16 cellular contexts compared by ENCODE assay signal in the genomic region with DNA sequence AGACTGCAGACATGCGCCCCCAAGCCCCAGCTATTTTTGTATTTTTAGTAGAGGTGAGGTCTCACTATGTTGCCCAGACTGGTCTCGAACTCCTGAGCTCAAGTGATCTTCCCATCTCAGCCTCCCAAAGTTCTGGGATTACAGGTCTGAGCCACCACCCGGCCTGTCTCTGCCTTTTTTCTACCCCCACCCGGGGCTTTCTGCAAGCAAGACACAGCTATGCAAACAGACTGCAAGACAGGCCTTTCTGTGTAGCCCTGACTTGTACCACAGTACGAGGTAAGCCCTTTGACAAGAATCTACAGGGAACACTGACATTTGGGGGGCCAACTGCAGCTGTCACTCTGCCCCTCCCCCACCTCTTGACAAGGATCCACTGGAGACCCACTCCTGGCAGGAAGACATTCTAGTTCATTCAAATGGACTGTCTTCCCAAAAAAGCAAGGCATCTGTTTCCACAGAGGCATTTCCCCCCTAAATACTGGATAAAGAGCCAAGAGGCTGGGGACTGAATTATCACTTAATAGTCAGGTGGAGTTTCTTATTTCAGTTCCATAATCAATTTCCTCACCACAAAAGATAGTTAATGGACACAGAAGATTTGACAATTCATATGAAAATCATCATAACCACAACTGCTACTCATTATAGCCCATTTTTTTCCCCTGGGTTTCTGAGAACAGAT.
A peak's percentile ranks its signal among the peaks of the same experiment; 100 is the strongest.
DNase-seq lines count a peak whose midpoint lies in the region; ATAC-seq, FAIRE-seq and TF ChIP-seq lines count a peak whose summit lies in the region.
"Had no signal": no experiment of that assay in that cellular context is flagged by ENCODE, and none has a peak within 500 bp of the region (broad histone marks: within the 10 kb centered on the region; RNA-seq: fewer than 3 reads in every experiment).

No MANE protein-coding gene starts in this region.

- ATAC-seq in GM18909 (IDR thresholded peaks at IDR 0.05; ENCODE audit: poor library complexity, unreplicated experiment) (peak; percentile 25), HG03175 (IDR thresholded peaks at IDR 0.05; ENCODE audit: unreplicated experiment) (peak; percentile 34), GM12878 (peak; percentile 31), HepG2 (no peak)
- ATAC-seq: body of pancreas, gastroesophageal sphincter, left lobe of liver had no signal

- DNase-seq in GM12878 (ENCODE audit: low read depth, low spot score): no peak
- DNase-seq in HepG2 (ENCODE audit: low spot score): no peak
- no peak for DNase-seq in ovary
- no peak for DNase-seq in DMS114 treated with DMSO at 0.1 percent for 48 hours (lab: John Stamatoyannopoulos, UW; ENCODE audit: unreplicated experiment)
- DNase-seq in stimulated activated CD4-positive, alpha-beta T cell treated with anti-CD3 and anti-CD28 coated beads, Interleukin-15, amount 100 ng/mL, for 24 hours: no peak
- DNase-seq: activated naive CD4-positive, alpha-beta T cell treated with anti-CD3 and anti-CD28 coated beads, Interleukin-2, amount 50 U/mL, for 16 hours; body of pancreas; H7; NCI-H1930; NCI-H446 treated with DMSO at 0.1 percent for 48 hours; SHP77 had no signal

- in situ Hi-C loops in GM12878 (cut with MboI) (loop anchor here (5.0 to 10.0 kb wide), 2 partner anchors 118 to 765 kb away; a partner anchor contains a TSS), HepG2 (cut with HindIII; ENCODE audit: extremely low pct_ligation_motif_present, low pct_unique_long_range_greater_than_20kb) (no loop called here)

- peak overlapping the region in 9 of 11 experiments; percentile 16 to 57 (median 45); a peak in 15 of 22 replicates for H3K4me2 ChIP-seq in BLaER1 treated with 17β-estradiol and CSF1 and Interleukin-3, amounts not matched to agents 10 nM and 100 nM
- H3K4me2 ChIP-seq in GM12878 (ENCODE audit: control insufficient read depth, insufficient read depth) (peak overlapping the region; percentile 80), HepG2 (ENCODE audit: low read depth, low read length) (no peak overlapping the region)

- RAD21 ChIA-PET in GM12878 (lab: Charles Lee; ENCODE audit: unreplicated experiment): interaction anchor here (0.7 to 3.0 kb wide), 8 partner anchors 11 to 118 kb away, joined by 3 to 20 read pairs (median 6); a partner anchor contains a TSS

- no peak for TF ChIP-seq RAD21 in GM12878 (IDR thresholded peaks at IDR 0.05; ENCODE audit: insufficient read depth, low read depth, low read length)
- no peak for TF ChIP-seq RAD21 in HepG2 (CRISPR knock-in tag; IDR thresholded peaks at IDR 0.05)

- no TSS peak for BruUV-seq in GM12878 (replicated peaks; lab: Mats Ljungman, UMichigan)
- BruUV-seq in HepG2 (replicated peaks; lab: Mats Ljungman, UMichigan): no TSS peak

- 53% methylated on average over 5 of the region's 5 CpGs for WGBS in GM12878 (ENCODE audit: insufficient coverage, insufficient replicate concordance, low lambda C conversion rate, missing lambda C conversion rate)
- WGBS in HepG2 (ENCODE audit: low lambda C conversion rate): 93% methylated on average over 5 of the region's 5 CpGs
- 92 to 94% (median 92%) methylated on average over 5 of the region's 5 CpGs for WGBS in ovary, 3 donors

- TF ChIP-seq POLR2A in GM12878 (IDR thresholded peaks at IDR 0.05; ENCODE audit: low read depth, low read length): no peak
- TF ChIP-seq POLR2A in HepG2 (IDR thresholded peaks at IDR 0.05; ENCODE audit: insufficient read depth in 1 of 2, low read depth in 2 of 2, low read length in 2 of 2): no peak
- TF ChIP-seq POLR2A in ovary (IDR thresholded peaks at IDR 0.05): no peak

- no peak overlapping the region for H3K27ac ChIP-seq in BLaER1 treated with 17β-estradiol and CSF1 and Interleukin-3, amounts not matched to agents 10 nM and 100 nM
- H3K27ac ChIP-seq in GM12878 (ENCODE audit: control insufficient read depth, insufficient read depth) (peak overlapping the region; percentile 60), HepG2 (ENCODE audit: extremely low read length, insufficient read depth, low read length) (no peak overlapping the region), ovary (no peak overlapping the region)
- H3K27ac ChIP-seq: body of pancreas, gastroesophageal sphincter had no signal

- CTCF ChIA-PET in GM12878 (lab: Yijun Ruan, JAX) (interaction anchor here (0.6 to 3.2 kb wide), 7 partner anchors 10 to 661 kb away, joined by 3 to 16 read pairs (median 3); no protein-coding TSS in a partner anchor), HepG2 (lab: Yijun Ruan, JAX; ENCODE audit: low intra/inter-chr PET ratio, low total read pairs) (no interaction called here)

- H3K36me3 ChIP-seq in BLaER1 treated with 17β-estradiol and CSF1 and Interleukin-3, amounts not matched to agents 10 nM and 100 nM: no peaks in the 10 kb centered on the region
- H3K36me3 ChIP-seq in GM12878 (ENCODE audit: control insufficient read depth in 2 of 2, insufficient read depth in 2 of 2, low read length in 1 of 2) (no peaks in the 10 kb centered on the region), HepG2 (replicated peaks in 1 of 2; ENCODE audit: control insufficient read depth in 1 of 2, insufficient read depth in 2 of 2, low read length in 2 of 2) (no peaks in the 10 kb centered on the region), ovary (no peaks in the 10 kb centered on the region)
- H3K36me3 ChIP-seq: gastroesophageal sphincter had no signal

- SMC1A ChIA-PET in GM12878 (lab: Charles Lee; ENCODE audit: uncharacterized antibody, unreplicated experiment): interaction anchor here (0.6 to 17.3 kb wide), 8 partner anchors 7 to 133 kb away, joined by 3 to 192 read pairs (median 4); a partner anchor contains a TSS

- intact Hi-C loops in GM12878 (cut with micrococcal nuclease; ENCODE audit: unreplicated experiment): loop anchor here (10.0 kb wide), 1 partner anchor 465 kb away; a partner anchor contains a TSS
- intact Hi-C loops in HepG2 (cut with micrococcal nuclease; ENCODE audit: unreplicated experiment): no loop called here
- intact Hi-C loops in ovary (cut with DNase I): no loop called here

- no peaks in the 10 kb centered on the region; a peak in 1 of 22 replicates for H4K20me1 ChIP-seq in BLaER1 treated with 17β-estradiol and CSF1 and Interleukin-3, amounts not matched to agents 10 nM and 100 nM
- H4K20me1 ChIP-seq in GM12878 (ENCODE audit: control insufficient read depth, insufficient read depth) (no peaks in the 10 kb centered on the region), HepG2 (ENCODE audit: insufficient read depth, low read length) (no peaks in the 10 kb centered on the region)

- no peaks in the 10 kb centered on the region; the same call in 1 of the 2 replicates for H3K79me2 ChIP-seq in GM12878 (ENCODE audit: control insufficient read depth, insufficient read depth, low read length)
- peaks cover 3% of the 10 kb centered on the region for H3K79me2 ChIP-seq in HepG2 (ENCODE audit: insufficient read depth, low read length)

- peaks cover 15 to 47% (median 24%) of the 10 kb centered on the region in 10 experiments for H3K4me1 ChIP-seq in BLaER1 treated with 17β-estradiol and CSF1 and Interleukin-3, amounts not matched to agents 10 nM and 100 nM
- H3K4me1 ChIP-seq in GM12878 (ENCODE audit: control insufficient read depth, insufficient read depth, low read length): peaks cover 63% of the 10 kb centered on the region
- peaks cover 13% of the 10 kb centered on the region for H3K4me1 ChIP-seq in HepG2 (ENCODE audit: insufficient read depth, low read length)
- H3K4me1 ChIP-seq in ovary (ENCODE audit: insufficient read depth): peaks cover 3% of the 10 kb centered on the region

- TF ChIP-seq CTCF in GM12878 (IDR thresholded peaks at IDR 0.05 in 2 of 3, conservative IDR thresholded peaks at IDR 0.05 in 1 of 3; ENCODE audit: control insufficient read depth in 2 of 3, extremely low read depth in 1 of 3, insufficient read depth in 1 of 3, low read depth in 3 of 3, low read length in 3 of 3): no peak
- no peak for TF ChIP-seq CTCF in HepG2 (CRISPR knock-in tag; IDR thresholded peaks at IDR 0.05)
- TF ChIP-seq CTCF in ovary (IDR thresholded peaks at IDR 0.05): no peak

- no peak overlapping the region for H3K9ac ChIP-seq in BLaER1 treated with 17β-estradiol and CSF1 and Interleukin-3, amounts not matched to agents 10 nM and 100 nM
- H3K9ac ChIP-seq in GM12878 (ENCODE audit: control insufficient read depth, insufficient read depth, low read length) (no peak overlapping the region; the same call in 1 of the 2 replicates), HepG2 (ENCODE audit: insufficient read depth, low read depth, low read length) (no peak overlapping the region)

- no peak overlapping the region for H3K4me3 ChIP-seq in BLaER1 treated with 17β-estradiol and CSF1 and Interleukin-3, amounts not matched to agents 10 nM and 100 nM
- H3K4me3 ChIP-seq in GM12878: no peak overlapping the region
- H3K4me3 ChIP-seq in HepG2 (replicated peaks in 1 of 3; ENCODE audit: insufficient read depth in 1 of 3, low read depth in 2 of 3, low read length in 3 of 3): no peak overlapping the region
- no peak overlapping the region for H3K4me3 ChIP-seq in ovary
- H3K4me3 ChIP-seq: body of pancreas, gastroesophageal sphincter had no signal

- H2AFZ ChIP-seq in GM12878 (ENCODE audit: control insufficient read depth, low read depth, low read length): no peak overlapping the region
- no peak overlapping the region for H2AFZ ChIP-seq in HepG2 (ENCODE audit: low read length)

- no peaks in the 10 kb centered on the region for H3K9me3 ChIP-seq in BLaER1 treated with 17β-estradiol and CSF1 and Interleukin-3, amounts not matched to agents 10 nM and 100 nM (replicated peaks in 1 of 11)
- H3K9me3 ChIP-seq in GM12878 (replicated peaks; ENCODE audit: control insufficient read depth, insufficient read depth, low read length): no peaks in the 10 kb centered on the region
- no peaks in the 10 kb centered on the region for H3K9me3 ChIP-seq in HepG2 (ENCODE audit: low read length)
- no peaks in the 10 kb centered on the region for H3K9me3 ChIP-seq in ovary
- H3K9me3 ChIP-seq: body of pancreas, gastroesophageal sphincter had no signal

- FAIRE-seq in GM12878 (lab: Jason Lieb, UNC): no peak
- FAIRE-seq in HepG2 (lab: Jason Lieb, UNC): no peak

- TF ChIP-seq EP300 in GM12878 (IDR thresholded peaks at IDR 0.05; ENCODE audit: borderline replicate concordance in 1 of 2, control insufficient read depth in 1 of 2, low read depth in 2 of 2, low read length in 2 of 2): 0 out of 4 replicates have a peak, but pooled peaks have one; percentile 52 to 63
- no peak for TF ChIP-seq EP300 in HepG2 (IDR thresholded peaks at IDR 0.05; ENCODE audit: low read depth in 2 of 2, low read length in 2 of 2)
- TF ChIP-seq EP300 in HepG2 (CRISPR knock-in tag; IDR thresholded peaks at IDR 0.05; ENCODE audit: borderline replicate concordance): no peak
- no peak for TF ChIP-seq EP300 in ovary (IDR thresholded peaks at IDR 0.05)

- H3K27me3 ChIP-seq in BLaER1 treated with 17β-estradiol and CSF1 and Interleukin-3, amounts not matched to agents 10 nM and 100 nM: no peaks in the 10 kb centered on the region
- H3K27me3 ChIP-seq in GM12878 (replicated peaks in 1 of 2; ENCODE audit: control insufficient read depth in 2 of 2, insufficient read depth in 2 of 2, low read length in 1 of 2) (no peaks in the 10 kb centered on the region), HepG2 (ENCODE audit: control insufficient read depth in 1 of 2, insufficient read depth in 2 of 2, low read length in 2 of 2) (no peaks in the 10 kb centered on the region), ovary (no peaks in the 10 kb centered on the region)
- H3K27me3 ChIP-seq: body of pancreas, gastroesophageal sphincter had no signal

- POLR2A ChIA-PET in GM12878 (lab: Charles Lee) (interaction anchor here (0.9 to 1.7 kb wide), 3 partner anchors 10 to 63 kb away, joined by 3 to 10 read pairs (median 3); no protein-coding TSS in a partner anchor), HepG2 (lab: Yijun Ruan, JAX) (no interaction called here)
